21 cellular contexts compared by ENCODE assay signal in the genomic region with DNA sequence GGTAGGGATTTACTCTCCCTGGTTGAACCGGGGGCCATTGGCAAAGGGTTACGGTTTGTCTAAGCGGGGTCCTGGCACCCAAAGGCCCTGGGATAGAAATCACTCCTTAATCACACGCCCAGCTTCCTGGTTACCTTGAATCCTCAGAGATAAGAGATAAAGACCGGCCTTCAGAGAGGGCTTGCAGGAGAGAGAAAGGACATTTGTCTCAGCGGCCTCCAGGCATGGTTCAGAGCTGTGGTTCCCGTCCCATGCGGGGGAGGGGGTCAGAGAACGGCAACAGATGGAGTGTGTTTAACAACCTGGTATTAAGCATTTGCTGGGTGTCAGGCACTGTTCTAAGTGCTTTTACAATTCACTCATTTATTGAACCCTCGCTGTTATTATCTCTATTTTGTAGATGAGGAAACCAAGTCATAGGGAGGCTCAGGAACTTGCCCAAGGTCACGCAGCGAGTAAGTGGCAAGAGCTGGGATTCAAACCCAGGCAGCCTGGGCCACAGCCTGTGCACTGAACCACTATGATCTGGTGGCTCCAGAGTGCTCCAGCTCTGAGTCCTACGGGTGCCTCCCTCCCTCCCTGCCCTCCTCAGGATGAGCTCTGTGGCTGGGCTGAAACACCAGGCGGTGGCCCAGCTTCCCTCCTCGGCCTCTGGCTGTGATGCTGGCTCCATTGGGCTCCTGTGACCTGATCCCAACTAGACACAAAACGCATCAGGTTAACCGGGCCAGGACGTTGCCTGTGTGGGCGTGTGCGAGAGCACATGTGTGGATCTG. TPM values are rescaled to one million over a fixed set of nuclear protein-coding genes. Genes with fewer than 3 reads are reported as not detected.
DNase-seq lines count a peak whose midpoint lies in the region; ATAC-seq, FAIRE-seq and TF ChIP-seq lines count a peak whose summit lies in the region.
"Had no signal": no experiment of that assay in that cellular context is flagged by ENCODE, and none has a peak within 500 bp of the region (broad histone marks: within the 10 kb centered on the region; RNA-seq: fewer than 3 reads in every experiment).

No MANE protein-coding gene starts in this region.

- POLR2A ChIA-PET in K562 (lab: Yijun Ruan, JAX) = interaction anchor here (0.6 to 1.3 kb wide), 5 partner anchors 11 to 1027 kb away, joined by 3 to 8 read pairs (median 4); no protein-coding TSS in a partner anchor

- H3K36me3 ChIP-seq in BLaER1 treated with 17β-estradiol and CSF1 and Interleukin-3, amounts not matched to agents 10 nM and 100 nM = no peaks in the 10 kb centered on the region
- no peaks in the 10 kb centered on the region for H3K36me3 ChIP-seq in K562 (ENCODE audit: control insufficient read depth, insufficient read depth, low read length)
- H3K36me3 ChIP-seq in osteoblast (ENCODE audit: insufficient read depth, low read length) = no peaks in the 10 kb centered on the region
- H3K36me3 ChIP-seq: SJSA1 had no signal

- H3K4me3 ChIP-seq in BLaER1 treated with 17β-estradiol and CSF1 and Interleukin-3, amounts not matched to agents 10 nM and 100 nM = no peak overlapping the region
- H3K4me3 ChIP-seq in K562 (no peak overlapping the region), osteoblast (ENCODE audit: insufficient read depth, low read length) (no peak overlapping the region)
- H3K4me3 ChIP-seq: SJSA1 had no signal

- H3K27ac ChIP-seq in BLaER1 treated with 17β-estradiol and CSF1 and Interleukin-3, amounts not matched to agents 10 nM and 100 nM = no peak overlapping the region
- no peak overlapping the region for H3K27ac ChIP-seq in K562 (ENCODE audit: extremely low read depth, low read depth, low read length)
- no peak overlapping the region for H3K27ac ChIP-seq in osteoblast (ENCODE audit: low read depth, low read length)
- H3K27ac ChIP-seq: HL-60, SJSA1 had no signal

- no peak for TF ChIP-seq POLR2A in K562 (conservative IDR thresholded peaks at IDR 0.05)

- no peak overlapping the region for H2AFZ ChIP-seq in K562 (ENCODE audit: low read depth, low read length)
- H2AFZ ChIP-seq in osteoblast (ENCODE audit: low read length) = no peak overlapping the region

- no peaks in the 10 kb centered on the region for H3K9me1 ChIP-seq in K562 (ENCODE audit: control insufficient read depth, insufficient read depth, low read length)

- ATAC-seq in K562 = peak; percentile 27; the same call in 1 of the 3 replicates

- BruUV-seq in K562 (replicated peaks; lab: Mats Ljungman, UMichigan) = no TSS peak

- intact Hi-C loops in K562 (cut with micrococcal nuclease) = no loop called here

- no peaks in the 10 kb centered on the region for H3K27me3 ChIP-seq in BLaER1 treated with 17β-estradiol and CSF1 and Interleukin-3, amounts not matched to agents 10 nM and 100 nM
- H3K27me3 ChIP-seq in K562 (ENCODE audit: control insufficient read depth in 2 of 2, insufficient read depth in 2 of 2, low read length in 2 of 2) = peaks cover 70 to 91% of the 10 kb centered on the region in 2 experiments; a peak in 4 of 5 replicates
- H3K27me3 ChIP-seq in osteoblast (ENCODE audit: insufficient read depth, low read length) = peaks cover 32% of the 10 kb centered on the region

- no peak for FAIRE-seq in K562 (lab: Jason Lieb, UNC)
- FAIRE-seq: HTR-8/SVneo had no signal

- H3K9ac ChIP-seq in BLaER1 treated with 17β-estradiol and CSF1 and Interleukin-3, amounts not matched to agents 10 nM and 100 nM = no peak overlapping the region
- no peak overlapping the region for H3K9ac ChIP-seq in K562 (ENCODE audit: insufficient read depth in 1 of 2, low read depth in 2 of 2, low read length in 2 of 2)

- no peak for TF ChIP-seq CTCF in K562 (IDR thresholded peaks at IDR 0.05 in 2 of 3, conservative IDR thresholded peaks at IDR 0.05 in 1 of 3; ENCODE audit: insufficient read depth in 2 of 3, low read depth in 1 of 3, low read length in 3 of 3)
- TF ChIP-seq CTCF in osteoblast (IDR thresholded peaks at IDR 0.05; ENCODE audit: extremely low read depth, low read depth, low read length) = no peak

- no peaks in the 10 kb centered on the region for H3K9me3 ChIP-seq in BLaER1 treated with 17β-estradiol and CSF1 and Interleukin-3, amounts not matched to agents 10 nM and 100 nM (replicated peaks in 1 of 11)
- H3K9me3 ChIP-seq in K562 (replicated peaks; ENCODE audit: control insufficient read depth, insufficient read depth, low read depth, low read length) (no peaks in the 10 kb centered on the region), osteoblast (ENCODE audit: low read depth, low read length) (no peaks in the 10 kb centered on the region)
- H3K9me3 ChIP-seq: SJSA1 had no signal

- 4% methylated on average over 20 of the region's 20 CpGs for WGBS in K562 (ENCODE audit: insufficient coverage, low coverage, missing lambda C conversion rate)

- CTCF ChIA-PET in K562 (lab: Yijun Ruan, JAX; ENCODE audit: low intra/inter-chr PET ratio) = no interaction called here

- H3K4me1 ChIP-seq in BLaER1 treated with 17β-estradiol and CSF1 and Interleukin-3, amounts not matched to agents 10 nM and 100 nM = peaks cover 6 to 48% (median 46%) of the 10 kb centered on the region in 10 experiments; a peak in 19 of 20 replicates
- no peaks in the 10 kb centered on the region for H3K4me1 ChIP-seq in K562 (replicated peaks in 1 of 2; ENCODE audit: control insufficient read depth in 2 of 2, insufficient read depth in 2 of 2, low read length in 2 of 2)
- no peaks in the 10 kb centered on the region for H3K4me1 ChIP-seq in osteoblast (ENCODE audit: insufficient read depth, low read length)
- H3K4me1 ChIP-seq: SJSA1 had no signal

- peaks cover 0 to 35% (median 0%) of the 10 kb centered on the region in 11 experiments; a peak in 7 of 22 replicates for H4K20me1 ChIP-seq in BLaER1 treated with 17β-estradiol and CSF1 and Interleukin-3, amounts not matched to agents 10 nM and 100 nM
- peaks cover 10% of the 10 kb centered on the region for H4K20me1 ChIP-seq in K562 (replicated peaks; ENCODE audit: control insufficient read depth, insufficient read depth, low read length)
- H4K20me1 ChIP-seq in osteoblast (ENCODE audit: insufficient read depth, low read length) = no peaks in the 10 kb centered on the region

- H3K79me2 ChIP-seq in K562 (ENCODE audit: control insufficient read depth, insufficient read depth, low read length) = no peaks in the 10 kb centered on the region
- no peaks in the 10 kb centered on the region for H3K79me2 ChIP-seq in osteoblast (ENCODE audit: insufficient read depth, low read length)

- no peak for TF ChIP-seq RAD21 in K562 (CRISPR knock-in tag; conservative IDR thresholded peaks at IDR 0.05 in 1 of 2, IDR thresholded peaks at IDR 0.05 in 1 of 2)

- no peak for TF ChIP-seq EP300 in K562 (IDR thresholded peaks at IDR 0.05; ENCODE audit: low read length)

- peak overlapping the region in 6 of 11 experiments; percentile 80 to 93 (median 90); a peak in 5 of 22 replicates for H3K4me2 ChIP-seq in BLaER1 treated with 17β-estradiol and CSF1 and Interleukin-3, amounts not matched to agents 10 nM and 100 nM
- H3K4me2 ChIP-seq in K562 (ENCODE audit: insufficient read depth, low read length) (no peak overlapping the region), osteoblast (ENCODE audit: insufficient read depth, low read length) (no peak overlapping the region)

- in situ Hi-C loops in K562 (cut with MboI) = no loop called here

- DNase-seq in NCI-H1694 (lab: John Stamatoyannopoulos, UW) = peak; percentile 69
- DNase-seq in K562 (ENCODE audit: extremely low read depth in 1 of 4, low spot score in 3 of 4) = no peak
- DNase-seq in osteoblast (ENCODE audit: insufficient read length, low spot score, missing footprints) = peak; percentile 78
- DNase-seq in NOMO-1 (lab: John Stamatoyannopoulos, UW; ENCODE audit: unreplicated experiment in 2 of 2) = no peak
- DNase-seq in 8988T = no peak
- DNase-seq in inferior parietal cortex (ENCODE audit: extremely low spot score) = no peak
- DNase-seq: ACHN, AML-193, DND-41, H9, MM.1S, NCI-H1092, NCI-H1436 treated with DMSO at 0.1 percent for 48 hours, NCI-H2081 had no signal

RNA-seq across cellular contexts. Expression of gene LRRC10B, which starts 18.6 kb away (rescaled TPM):
- not detected in 2 replicates for total RNA-seq in K562 (2011; cell fraction: chromatin; rRNA removed; ENCODE audit: low replicate concordance)
- total RNA-seq in K562 (2011; cell fraction: nucleolus; rRNA removed) = 0.17 TPM in 1 of 2 replicates, not detected in the other
- not detected in 2 replicates for total RNA-seq in K562 (2011; cell fraction: nucleoplasm; rRNA removed)
- total RNA-seq in K562 (2014; rRNA removed) (not detected in 2 replicates), K562 (2014; rRNA removed; fragmentation: Illumina TruSeq; extraction: Trizol) (not detected in 2 replicates), K562 (2015; rRNA removed; fragmentation: Illumina TruSeq; extraction: Trizol) (0.11 TPM in 1 of 2 replicates, not detected in the other), K562 (2021) (not detected in 2 replicates), osteoblast (under 0.01 TPM in 2 replicates)
- polyA plus RNA-seq in K562 (2011; rRNA removed) (0.04 TPM in 1 of 2 replicates, not detected in the other), K562 (2014; fragmentation: Illumina TruSeq; extraction: Trizol) (not detected in 2 replicates), K562 (2014; fragmentation: Nextera tagmentation; extraction: Ambion mirVana) (not detected), K562 (2014; rRNA removed) (not detected in 2 replicates)
- 0.03 and 0.07 TPM in 2 replicates for polyA plus RNA-seq in K562 (2011; cell fraction: cytosol; rRNA removed)
- polyA plus RNA-seq in K562 (2011; cell fraction: nucleus; rRNA removed) = 0.04 and 0.07 TPM in 2 replicates
- polyA plus RNA-seq in K562 (2012) = 0.06 TPM in 1 of 2 replicates, not detected in the other
- polyA minus RNA-seq in K562 (2011; rRNA and poly(A)+ RNA removed) = not detected in 2 replicates
- not detected in 2 replicates for polyA minus RNA-seq in K562 (2011; cell fraction: cytosol; rRNA and poly(A)+ RNA removed)
- 0.11 TPM in 1 of 2 replicates, not detected in the other for polyA minus RNA-seq in K562 (2011; cell fraction: nucleus; rRNA and poly(A)+ RNA removed)
- total RNA-seq: LHCN-M2, NCI-H460, SJSA1 had no signal
- polyA plus RNA-seq: CD14-positive monocyte had no signal

RNA-seq across cellular contexts. Expression of gene SYT7, which starts 53.7 kb away (rescaled TPM):
- 0.12 and 0.28 TPM in 2 replicates for total RNA-seq in K562 (2011; cell fraction: chromatin; rRNA removed; ENCODE audit: low replicate concordance)
- 0.33 and 0.39 TPM in 2 replicates for total RNA-seq in K562 (2011; cell fraction: nucleolus; rRNA removed)
- 0.44 and 0.53 TPM in 2 replicates for total RNA-seq in K562 (2011; cell fraction: nucleoplasm; rRNA removed)
- total RNA-seq in K562 (2014; rRNA removed) (0.20 and 0.27 TPM in 2 replicates), K562 (2014; rRNA removed; fragmentation: Illumina TruSeq; extraction: Trizol) (0.11 and 0.13 TPM in 2 replicates), K562 (2015; rRNA removed; fragmentation: Illumina TruSeq; extraction: Trizol) (0.11 and 0.15 TPM in 2 replicates), K562 (2021) (0.47 and 0.51 TPM in 2 replicates), osteoblast (3.6 and 6.8 TPM in 2 replicates)
- polyA plus RNA-seq in K562 (2011; rRNA removed) (0.11 and 0.20 TPM in 2 replicates), K562 (2014; fragmentation: Illumina TruSeq; extraction: Trizol) (0.21 TPM in 2 replicates), K562 (2014; fragmentation: Nextera tagmentation; extraction: Ambion mirVana) (under 1 TPM in 1 of 2 experiments, not detected in 1; 0.01 TPM), K562 (2014; rRNA removed) (0.13 and 0.28 TPM in 2 replicates)
- polyA plus RNA-seq in K562 (2011; cell fraction: cytosol; rRNA removed) = 0.15 and 0.24 TPM in 2 replicates
- 0.17 and 0.21 TPM in 2 replicates for polyA plus RNA-seq in K562 (2011; cell fraction: nucleus; rRNA removed)
- polyA plus RNA-seq in K562 (2012) = 0.21 and 0.33 TPM in 2 replicates
- 0.06 and 0.35 TPM in 2 replicates for polyA minus RNA-seq in K562 (2011; rRNA and poly(A)+ RNA removed)
- not detected in 2 replicates for polyA minus RNA-seq in K562 (2011; cell fraction: cytosol; rRNA and poly(A)+ RNA removed)
- 0.27 TPM in 1 of 2 replicates, not detected in the other for polyA minus RNA-seq in K562 (2011; cell fraction: nucleus; rRNA and poly(A)+ RNA removed)
- total RNA-seq: SJSA1 had no signal
- polyA plus RNA-seq: CD14-positive monocyte had no signal

Comparison
In these comparisons a context has a peak if more than half of its experiments do, and no peak if none do; other contexts are left out.
1. H3K4me2 ChIP-seq: peak in BLaER1 treated with 17β-estradiol and CSF1 and Interleukin-3, amounts not matched to agents 10 nM and 100 nM (6 of 11); none in K562 (single experiment) and osteoblast (single experiment).
2. DNase-seq: peak in NCI-H1694 (single experiment) and osteoblast (single experiment); none in K562 (0 of 4), NOMO-1 (0 of 2), 8988T (single experiment) and inferior parietal cortex (single experiment).